17 cellular contexts compared by ENCODE assay signal in the genomic region with DNA sequence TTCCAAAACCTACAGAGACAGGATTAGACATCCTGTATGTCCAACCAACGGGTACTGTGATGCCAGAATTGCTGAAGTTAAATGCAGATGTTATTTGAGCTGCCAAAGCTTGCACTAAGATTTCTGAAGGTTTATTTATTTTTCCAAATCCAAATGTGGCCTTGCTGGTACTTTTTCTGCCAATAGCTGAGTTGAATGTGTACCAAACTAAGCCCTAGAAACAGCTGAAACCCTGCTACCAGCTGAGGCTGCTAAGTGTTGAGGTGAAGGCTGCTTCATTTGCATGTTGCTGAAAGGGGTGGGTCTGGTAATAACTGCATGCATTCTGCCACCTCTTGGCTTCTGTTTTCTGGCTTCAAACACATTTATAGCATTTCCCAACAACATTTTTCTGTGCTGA.
DNase-seq lines count a peak whose midpoint lies in the region; ATAC-seq and TF ChIP-seq lines count a peak whose summit lies in the region.
"Had no signal": no experiment of that assay in that cellular context is flagged by ENCODE, and none has a peak within 500 bp of the region (broad histone marks: within the 10 kb centered on the region; RNA-seq: fewer than 3 reads in every experiment).

No MANE protein-coding gene starts in this region.

- no peak overlapping the region for H3K27ac ChIP-seq in tibial nerve
- H3K27ac ChIP-seq: 22Rv1, Peyer's patch had no signal

- WGBS in tibial nerve, 2 donors: 62 to 73% methylated on average over 1 of the region's 1 CpG

- no peaks in the 10 kb centered on the region for H3K4me1 ChIP-seq in tibial nerve
- H3K4me1 ChIP-seq: Peyer's patch had no signal

- ATAC-seq in HG03520 (IDR thresholded peaks at IDR 0.05; ENCODE audit: unreplicated experiment): no peak
- ATAC-seq: activated CD4-positive, CD25-positive, alpha-beta regulatory T cell treated with anti-CD3 and anti-CD28 coated beads, Interleukin-2, amount 50 U/mL, for 24 hours had no signal

- no peaks in the 10 kb centered on the region for H3K27me3 ChIP-seq in tibial nerve
- H3K27me3 ChIP-seq: Peyer's patch had no signal

- no peak overlapping the region for H3K4me3 ChIP-seq in tibial nerve
- H3K4me3 ChIP-seq: Peyer's patch had no signal

- no peak for TF ChIP-seq EP300 in tibial nerve (IDR thresholded peaks at IDR 0.05)

- no peak for TF ChIP-seq POLR2A in tibial nerve (IDR thresholded peaks at IDR 0.05)

- DNase-seq in DMS 273 (lab: John Stamatoyannopoulos, UW; ENCODE audit: unreplicated experiment) (peak; percentile 2), DMS 273 treated with DMSO at 0.1 percent for 48 hours (lab: John Stamatoyannopoulos, UW) (no peak), NCI-H69 (lab: John Stamatoyannopoulos, UW) (peak; percentile 8), iPS-NIHi11 (ENCODE audit: low spot score) (peak; percentile 34), SKM-1 treated with dmso at 0.1 percent for 144 hours (lab: John Stamatoyannopoulos, UW; ENCODE audit: unreplicated experiment) (no peak), tibial nerve (ENCODE audit: low spot score in 2 of 2) (no peak), islet precursor cell (no peak)
- DNase-seq: effector CD8-positive, alpha-beta T cell; HFFc6; MV-4-11; NCI-H187 treated with DMSO at 0.1 percent for 48 hours; NCI-H345; Peyer's patch; stimulated activated CD4-positive, alpha-beta T cell treated with anti-CD3 and anti-CD28 coated beads, Interleukin-4, amount 100 ng/mL, for 24 hours had no signal

- no peaks in the 10 kb centered on the region for H3K9me3 ChIP-seq in tibial nerve
- H3K9me3 ChIP-seq: Peyer's patch had no signal

- TF ChIP-seq CTCF in tibial nerve (IDR thresholded peaks at IDR 0.05): no peak

- H3K36me3 ChIP-seq in tibial nerve: no peaks in the 10 kb centered on the region
- H3K36me3 ChIP-seq: Peyer's patch had no signal

Comparison
In these comparisons a context has a peak if more than half of its experiments do, and no peak if none do; other contexts are left out.
1. DNase-seq: peak in DMS 273 (single experiment), NCI-H69 (single experiment) and iPS-NIHi11 (single experiment); none in DMS 273 treated with DMSO at 0.1 percent for 48 hours (single experiment), SKM-1 treated with dmso at 0.1 percent for 144 hours (single experiment), tibial nerve (0 of 2) and islet precursor cell (single experiment).